8 cellular contexts compared by ENCODE assay signal in genomic region chr19:16371540-16371986, GRCh38. TPM values are rescaled to one million over a fixed set of nuclear protein-coding genes. Genes with fewer than 3 reads are reported as not detected.
DNase-seq lines count a peak whose midpoint lies in the region; ATAC-seq, FAIRE-seq and TF ChIP-seq lines count a peak whose summit lies in the region.

No MANE protein-coding gene starts in this region.

- peak; percentile 45 for TF ChIP-seq POLR2A in GM19193 (IDR thresholded peaks at IDR 0.05; ENCODE audit: extremely low read depth, insufficient read depth, insufficient read length)
- peak in 1 of 4 donors; percentile 46 for TF ChIP-seq POLR2A in esophagus squamous epithelium (IDR thresholded peaks at IDR 0.05)

- no peaks in the 10 kb centered on the region for H3K9me3 ChIP-seq in esophagus squamous epithelium

- peak; percentile 64 for ATAC-seq in HG03175 (IDR thresholded peaks at IDR 0.05; ENCODE audit: unreplicated experiment)

- 49 to 72% methylated on average over 18 of the region's 18 CpGs for WGBS in esophagus squamous epithelium, 2 donors

- peak; percentile 86 for DNase-seq in activated CD4-positive, alpha-beta T cell treated with anti-CD3 and anti-CD28 coated beads for 48 hours
- DNase-seq in esophagus squamous epithelium (lab: John Stamatoyannopoulos, UW) (peak; percentile 58), NCI-H82 (lab: John Stamatoyannopoulos, UW) (no peak), urothelium cell line (ENCODE audit: low spot score) (no peak), NCI-H748 treated with DMSO at 0.1 percent for 48 hours (lab: John Stamatoyannopoulos, UW) (no peak)
- DNase-seq in stimulated activated CD8-positive, alpha-beta memory T cell treated with anti-CD3 and anti-CD28 coated beads, Interleukin-15, amount 100 ng/mL, for 1 hour (ENCODE audit: low read depth), result peak; percentile 77

- TF ChIP-seq CTCF in esophagus squamous epithelium (IDR thresholded peaks at IDR 0.05), result no peak

- no peak overlapping the region for H3K4me3 ChIP-seq in esophagus squamous epithelium

- peaks cover 0 to 60% (median 0%) of the 10 kb centered on the region in 3 donors for H3K36me3 ChIP-seq in esophagus squamous epithelium

- intact Hi-C loops in esophagus squamous epithelium (cut with DNase I), result no loop called here

- H3K4me1 ChIP-seq in esophagus squamous epithelium, result peaks cover 7 to 57% (median 36%) of the 10 kb centered on the region in 3 donors

- FAIRE-seq in urothelium cell line (lab: Jason Lieb, UNC), result no peak

- peaks cover 0 to 3% (median 0%) of the 10 kb centered on the region in 4 donors for H3K27me3 ChIP-seq in esophagus squamous epithelium

- H3K27ac ChIP-seq in esophagus squamous epithelium, result peak overlapping the region in 3 of 4 donors; percentile 48 to 79 (median 62)

RNA-seq across cellular contexts. Expression of gene KLF2, which starts 46.9 kb away (rescaled TPM):
- 10 to 100 TPM in 1 of 4 donors, 1 to 10 TPM in 3; 4.2 to 11.4 (median 8.0) TPM for total RNA-seq in esophagus squamous epithelium

Comparison
In these comparisons a context has a peak if more than half of its experiments do, and no peak if none do; other contexts are left out.
1. DNase-seq: peak in activated CD4-positive, alpha-beta T cell treated with anti-CD3 and anti-CD28 coated beads for 48 hours (single experiment), esophagus squamous epithelium (single experiment) and stimulated activated CD8-positive, alpha-beta memory T cell treated with anti-CD3 and anti-CD28 coated beads, Interleukin-15, amount 100 ng/mL, for 1 hour (single experiment); none in NCI-H82 (single experiment), urothelium cell line (single experiment) and NCI-H748 treated with DMSO at 0.1 percent for 48 hours (single experiment).